Comparison of ENCODE assay signal across 2 cellular contexts in the genomic region with DNA sequence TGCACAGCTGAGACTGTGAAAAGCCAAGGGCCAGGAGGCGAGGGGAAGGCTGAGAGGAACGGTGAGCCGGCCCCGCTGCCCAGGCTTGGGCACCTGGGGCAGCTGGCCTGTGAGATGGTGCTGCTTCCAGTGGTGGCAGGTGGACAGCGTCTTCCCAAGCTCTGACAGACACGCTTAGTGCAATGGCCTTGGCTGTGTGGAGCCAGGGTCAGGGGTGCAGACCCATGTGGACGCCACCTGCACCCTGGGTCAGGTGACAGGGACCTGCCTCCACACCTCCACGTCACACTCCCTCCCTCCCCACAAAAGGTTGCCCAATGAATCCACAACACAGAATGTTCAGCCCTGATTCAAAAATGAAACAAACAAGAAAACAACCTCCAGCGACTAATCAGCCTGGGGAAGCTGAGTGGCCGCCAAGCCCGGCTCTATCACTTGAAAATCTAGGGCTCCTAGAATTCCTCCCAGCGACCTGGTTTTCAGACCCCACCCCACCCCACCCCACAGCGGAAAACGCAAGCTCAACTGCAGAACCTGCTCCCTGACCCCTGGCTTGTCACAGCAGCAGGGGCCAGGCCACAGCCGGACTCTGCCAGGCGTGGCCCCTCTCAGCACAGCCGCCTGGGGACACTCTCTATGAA.
TF ChIP-seq lines count a peak whose summit lies in the region.

No MANE protein-coding gene starts in this region.

TF ChIP-seq in K562, 482 proteins besides CTCF, POLR2A, EP300 and RAD21 (continued from another document):
- TF ChIP-seq RNF219 (CRISPR knock-in tag; IDR thresholded peaks at IDR 0.05) (no peak), RNF2 (IDR thresholded peaks at IDR 0.05) (no peak), GABPB1 (CRISPR knock-in tag; IDR thresholded peaks at IDR 0.05) (no peak), ZNF764 (CRISPR knock-in tag; IDR thresholded peaks at IDR 0.05; ENCODE audit: low read depth) (no peak), ZBTB26 (CRISPR knock-in tag; IDR thresholded peaks at IDR 0.05) (no peak), KLF13 (tag; IDR thresholded peaks at IDR 0.05; ENCODE audit: borderline replicate concordance, low read depth) (no peak), EGR1 (conservative IDR thresholded peaks at IDR 0.05) (no peak), EP400 (IDR thresholded peaks at IDR 0.05) (no peak), POLR2AphosphoS5 (IDR thresholded peaks at IDR 0.05; ENCODE audit: control insufficient read depth, insufficient read depth, low read depth, low read length) (no peak), BCOR (IDR thresholded peaks at IDR 0.05) (no peak), ESRRA (IDR thresholded peaks at IDR 0.05; ENCODE audit: borderline replicate concordance, low read depth) (no peak), ZSCAN32 (CRISPR knock-in tag; IDR thresholded peaks at IDR 0.05) (no peak), SAP30 (IDR thresholded peaks at IDR 0.05; ENCODE audit: borderline replicate concordance, insufficient read depth, low read depth, low read length, poor library complexity, severe bottlenecking) (no peak)
- TF ChIP-seq, protein P1, sequence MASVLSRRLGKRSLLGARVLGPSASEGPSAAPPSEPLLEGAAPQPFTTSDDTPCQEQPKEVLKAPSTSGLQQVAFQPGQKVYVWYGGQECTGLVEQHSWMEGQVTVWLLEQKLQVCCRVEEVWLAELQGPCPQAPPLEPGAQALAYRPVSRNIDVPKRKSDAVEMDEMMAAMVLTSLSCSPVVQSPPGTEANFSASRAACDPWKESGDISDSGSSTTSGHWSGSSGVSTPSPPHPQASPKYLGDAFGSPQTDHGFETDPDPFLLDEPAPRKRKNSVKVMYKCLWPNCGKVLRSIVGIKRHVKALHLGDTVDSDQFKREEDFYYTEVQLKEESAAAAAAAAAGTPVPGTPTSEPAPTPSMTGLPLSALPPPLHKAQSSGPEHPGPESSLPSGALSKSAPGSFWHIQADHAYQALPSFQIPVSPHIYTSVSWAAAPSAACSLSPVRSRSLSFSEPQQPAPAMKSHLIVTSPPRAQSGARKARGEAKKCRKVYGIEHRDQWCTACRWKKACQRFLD (CRISPR knock-in tag; IDR thresholded peaks at IDR 0.05) = no peak

TF ChIP-seq in liver, 16 proteins besides CTCF, POLR2A, EP300 and RAD21:
- no peak for TF ChIP-seq ATF3 (IDR thresholded peaks at IDR 0.05)
- TF ChIP-seq, protein P2, sequence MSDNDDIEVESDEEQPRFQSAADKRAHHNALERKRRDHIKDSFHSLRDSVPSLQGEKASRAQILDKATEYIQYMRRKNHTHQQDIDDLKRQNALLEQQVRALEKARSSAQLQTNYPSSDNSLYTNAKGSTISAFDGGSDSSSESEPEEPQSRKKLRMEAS (IDR thresholded peaks at IDR 0.05) = peak; percentile 85
- TF ChIP-seq NR2F2 (IDR thresholded peaks at IDR 0.05) = peak; percentile 60
- TF ChIP-seq JUND (IDR thresholded peaks at IDR 0.05) = peak; percentile 51 to 62
- no peak for TF ChIP-seq TAF1 (conservative IDR thresholded peaks at IDR 0.05)
- no peak for TF ChIP-seq GABPA (IDR thresholded peaks at IDR 0.05 in 1 of 2, conservative IDR thresholded peaks at IDR 0.05 in 1 of 2)
- peak; percentile 63 for TF ChIP-seq YY1 (IDR thresholded peaks at IDR 0.05)
- TF ChIP-seq RXRA (IDR thresholded peaks at IDR 0.05) = peak; percentile 92 to 94
- peak; percentile 81 for TF ChIP-seq REST (IDR thresholded peaks at IDR 0.05)
- TF ChIP-seq FOXA2 (IDR thresholded peaks at IDR 0.05) = no peak
- no peak for TF ChIP-seq EGR1 (IDR thresholded peaks at IDR 0.05; ENCODE audit: low read depth in 2 of 2)
- TF ChIP-seq SP1 (IDR thresholded peaks at IDR 0.05) = peak; percentile 95
- peak; percentile 88 for TF ChIP-seq HNF4G (IDR thresholded peaks at IDR 0.05)
- peak; percentile 96 to 99 for TF ChIP-seq HNF4A (conservative IDR thresholded peaks at IDR 0.05)
- TF ChIP-seq FOXA1 (IDR thresholded peaks at IDR 0.05) = peak; percentile 54
- TF ChIP-seq, protein P3, sequence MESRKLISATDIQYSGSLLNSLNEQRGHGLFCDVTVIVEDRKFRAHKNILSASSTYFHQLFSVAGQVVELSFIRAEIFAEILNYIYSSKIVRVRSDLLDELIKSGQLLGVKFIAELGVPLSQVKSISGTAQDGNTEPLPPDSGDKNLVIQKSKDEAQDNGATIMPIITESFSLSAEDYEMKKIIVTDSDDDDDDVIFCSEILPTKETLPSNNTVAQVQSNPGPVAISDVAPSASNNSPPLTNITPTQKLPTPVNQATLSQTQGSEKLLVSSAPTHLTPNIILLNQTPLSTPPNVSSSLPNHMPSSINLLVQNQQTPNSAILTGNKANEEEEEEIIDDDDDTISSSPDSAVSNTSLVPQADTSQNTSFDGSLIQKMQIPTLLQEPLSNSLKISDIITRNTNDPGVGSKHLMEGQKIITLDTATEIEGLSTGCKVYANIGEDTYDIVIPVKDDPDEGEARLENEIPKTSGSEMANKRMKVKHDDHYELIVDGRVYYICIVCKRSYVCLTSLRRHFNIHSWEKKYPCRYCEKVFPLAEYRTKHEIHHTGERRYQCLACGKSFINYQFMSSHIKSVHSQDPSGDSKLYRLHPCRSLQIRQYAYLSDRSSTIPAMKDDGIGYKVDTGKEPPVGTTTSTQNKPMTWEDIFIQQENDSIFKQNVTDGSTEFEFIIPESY (IDR thresholded peaks at IDR 0.05) = peak; percentile 77
